Comparison of ENCODE assay signal across 9 cellular contexts in genomic region chr18:79523221-79523737, GRCh38.
DNase-seq lines count a peak whose midpoint lies in the region; ATAC-seq and TF ChIP-seq lines count a peak whose summit lies in the region.
"Had no signal": no experiment of that assay in that cellular context is flagged by ENCODE, and none has a peak within 500 bp of the region (broad histone marks: within the 10 kb centered on the region; RNA-seq: fewer than 3 reads in every experiment).

No MANE protein-coding gene starts in this region.

- H3K4me1 Mint-ChIP-seq in IgD-negative memory B cell, result peaks cover 21 to 33% (median 31%) of the 10 kb centered on the region in 3 donors

- H3K4me1 ChIP-seq in right atrium auricular region, result peaks cover 0 to 28% of the 10 kb centered on the region in 2 donors
- H3K4me1 ChIP-seq: A549 had no signal

- H3K27me3 Mint-ChIP-seq in IgD-negative memory B cell, result no peaks in the 10 kb centered on the region

- H3K27me3 ChIP-seq in right atrium auricular region, result no peaks in the 10 kb centered on the region

- peak; percentile 42 for DNase-seq in right atrium auricular region (ENCODE audit: low spot score)
- no peak for DNase-seq in left cardiac atrium
- DNase-seq in activated naive CD4-positive, alpha-beta T cell treated with anti-CD3 and anti-CD28 coated beads, Interleukin-2, amount 50 U/mL, for 16 hours, result peak; percentile 83
- DNase-seq in stimulated activated CD8-positive, alpha-beta memory T cell treated with anti-CD3 and anti-CD28 coated beads, Interleukin-4, amount 100 ng/mL, for 24 hours (ENCODE audit: low read depth), result peak; percentile 37
- no peak for DNase-seq in RKO (ENCODE audit: low spot score)
- no peak for DNase-seq in NCI-H187 (lab: John Stamatoyannopoulos, UW)

- H3K36me3 Mint-ChIP-seq in IgD-negative memory B cell, result peaks cover 1% of the 10 kb centered on the region

- H3K36me3 ChIP-seq in right atrium auricular region, result peaks cover 8% of the 10 kb centered on the region

- no peak for ATAC-seq in left cardiac atrium
- no peak for ATAC-seq in GM18873 (IDR thresholded peaks at IDR 0.05; ENCODE audit: low FRiP score, unreplicated experiment)
- ATAC-seq: A549 had no signal

- intact Hi-C loops in left cardiac atrium (cut with DNase I), result loop anchor here in 1 of 2 donors (10.0 kb wide), 1 partner anchor 58 kb away; no protein-coding TSS in a partner anchor

- H3K9me3 ChIP-seq in right atrium auricular region, result no peaks in the 10 kb centered on the region
- H3K9me3 ChIP-seq: A549 had no signal

- no peaks in the 10 kb centered on the region for H3K9me3 Mint-ChIP-seq in IgD-negative memory B cell

- no peak overlapping the region for H3K27ac ChIP-seq in right atrium auricular region
- H3K27ac ChIP-seq: A549 had no signal

- H3K4me3 ChIP-seq in right atrium auricular region, result no peak overlapping the region
- H3K4me3 ChIP-seq: A549 had no signal

- no peak for TF ChIP-seq CTCF in right atrium auricular region (IDR thresholded peaks at IDR 0.05)

- peak overlapping the region; percentile 64 to 98 (median 84) for H3K4me3 Mint-ChIP-seq in IgD-negative memory B cell

- H3K27ac Mint-ChIP-seq in IgD-negative memory B cell, result peak overlapping the region; percentile 85 to 99 (median 95)

Comparison
In these comparisons a context has a peak if more than half of its experiments do, and no peak if none do; other contexts are left out.
1. DNase-seq: peak in right atrium auricular region (single experiment), activated naive CD4-positive, alpha-beta T cell treated with anti-CD3 and anti-CD28 coated beads, Interleukin-2, amount 50 U/mL, for 16 hours (single experiment) and stimulated activated CD8-positive, alpha-beta memory T cell treated with anti-CD3 and anti-CD28 coated beads, Interleukin-4, amount 100 ng/mL, for 24 hours (single experiment); none in left cardiac atrium (single experiment), RKO (single experiment) and NCI-H187 (0 of 2).